Comparison of ENCODE assay signal across 8 cellular contexts in genomic region chr18:23871410-23871809, GRCh38.
DNase-seq lines count a peak whose midpoint lies in the region; ATAC-seq and TF ChIP-seq lines count a peak whose summit lies in the region.

No MANE protein-coding gene starts in this region.

- H3K27me3 ChIP-seq in BE2C, result no peaks in the 10 kb centered on the region

- H3K36me3 Mint-ChIP-seq in activated CD8-positive, alpha-beta T cell treated with anti-CD3 and anti-CD28 coated beads for 36 hours (ENCODE audit: low read depth), result no peaks in the 10 kb centered on the region
- no peaks in the 10 kb centered on the region for H3K36me3 Mint-ChIP-seq in glutamatergic neuron (ENCODE audit: unreplicated experiment)
- H3K36me3 Mint-ChIP-seq in stimulated activated effector memory CD8-positive, alpha-beta T cell treated with anti-CD3 and anti-CD28 coated beads, Interleukin-12 subunit alpha, Interleukin-12 subunit beta, amount 100 ng/mL, for 72 hours, result no peaks in the 10 kb centered on the region

- ATAC-seq in activated CD8-positive, alpha-beta T cell treated with anti-CD3 and anti-CD28 coated beads for 36 hours, result peak; percentile 97
- ATAC-seq in stimulated activated effector memory CD8-positive, alpha-beta T cell treated with anti-CD3 and anti-CD28 coated beads, Interleukin-12 subunit alpha, Interleukin-12 subunit beta, amount 100 ng/mL, for 72 hours, result peak; percentile 96

- no peaks in the 10 kb centered on the region for H3K9me3 ChIP-seq in BE2C

- H3K4me1 Mint-ChIP-seq in activated CD8-positive, alpha-beta T cell treated with anti-CD3 and anti-CD28 coated beads for 36 hours (ENCODE audit: low read depth), result peaks cover 47% of the 10 kb centered on the region
- H3K4me1 Mint-ChIP-seq in glutamatergic neuron (ENCODE audit: low read depth, unreplicated experiment), result peaks cover 11% of the 10 kb centered on the region
- H3K4me1 Mint-ChIP-seq in stimulated activated effector memory CD8-positive, alpha-beta T cell treated with anti-CD3 and anti-CD28 coated beads, Interleukin-12 subunit alpha, Interleukin-12 subunit beta, amount 100 ng/mL, for 72 hours, result peaks cover 41% of the 10 kb centered on the region

- H3K27ac Mint-ChIP-seq in activated CD8-positive, alpha-beta T cell treated with anti-CD3 and anti-CD28 coated beads for 36 hours, result peak overlapping the region; percentile 75
- no peak overlapping the region for H3K27ac Mint-ChIP-seq in glutamatergic neuron (ENCODE audit: unreplicated experiment)
- peak overlapping the region; percentile 17 for H3K27ac Mint-ChIP-seq in stimulated activated effector memory CD8-positive, alpha-beta T cell treated with anti-CD3 and anti-CD28 coated beads, Interleukin-12 subunit alpha, Interleukin-12 subunit beta, amount 100 ng/mL, for 72 hours

- POLR2A ChIA-PET in activated CD8-positive, alpha-beta T cell treated with anti-CD3 and anti-CD28 coated beads for 36 hours (lab: Charles Lee), result interaction anchor here (0.7 to 2.1 kb wide), 2 partner anchors 9 to 301 kb away, joined by 3 to 5 read pairs; no protein-coding TSS in a partner anchor

- no peak overlapping the region for H3K4me3 Mint-ChIP-seq in activated CD8-positive, alpha-beta T cell treated with anti-CD3 and anti-CD28 coated beads for 36 hours
- no peak overlapping the region for H3K4me3 Mint-ChIP-seq in glutamatergic neuron (ENCODE audit: unreplicated experiment)
- peak overlapping the region; percentile 22 for H3K4me3 Mint-ChIP-seq in stimulated activated effector memory CD8-positive, alpha-beta T cell treated with anti-CD3 and anti-CD28 coated beads, Interleukin-12 subunit alpha, Interleukin-12 subunit beta, amount 100 ng/mL, for 72 hours

- H3K36me3 ChIP-seq in BE2C, result no peaks in the 10 kb centered on the region

- DNase-seq in BE2C, result peak; percentile 59
- peak; percentile 39 for DNase-seq in GM20000 (ENCODE audit: low spot score)
- DNase-seq in NCI-H1092 treated with DMSO at 0.1 percent for 48 hours (lab: John Stamatoyannopoulos, UW), result peak; percentile 25
- DNase-seq in activated CD8-positive, alpha-beta T cell treated with anti-CD3 and anti-CD28 coated beads for 36 hours, result peak; percentile 80
- peak; percentile 48 for DNase-seq in glutamatergic neuron
- DNase-seq in stimulated activated effector memory CD8-positive, alpha-beta T cell treated with anti-CD3 and anti-CD28 coated beads, Interleukin-12 subunit alpha, Interleukin-12 subunit beta, amount 100 ng/mL, for 72 hours (ENCODE audit: low spot score in 2 of 2), result peak; percentile 23 to 70
- no peak for DNase-seq in mucosa of gallbladder (ENCODE audit: low spot score)
- DNase-seq in 8988T, result no peak

- CTCF ChIA-PET in activated CD8-positive, alpha-beta T cell treated with anti-CD3 and anti-CD28 coated beads for 36 hours (lab: Charles Lee), result interaction anchor here (1.1 kb wide), 1 partner anchor 47 kb away, joined by 5 read pairs; no protein-coding TSS in a partner anchor

- H3K4me1 ChIP-seq in BE2C, result no peaks in the 10 kb centered on the region; the same call in 1 of the 2 replicates

- no peaks in the 10 kb centered on the region for H3K27me3 Mint-ChIP-seq in activated CD8-positive, alpha-beta T cell treated with anti-CD3 and anti-CD28 coated beads for 36 hours
- peaks cover 1% of the 10 kb centered on the region for H3K27me3 Mint-ChIP-seq in glutamatergic neuron (ENCODE audit: unreplicated experiment)

- intact Hi-C loops in activated CD8-positive, alpha-beta T cell treated with anti-CD3 and anti-CD28 coated beads for 36 hours (cut with micrococcal nuclease), result no loop called here

- H3K4me3 ChIP-seq in BE2C (ENCODE audit: low read depth, low read length), result no peak overlapping the region

- TF ChIP-seq CTCF in BE2C (IDR thresholded peaks at IDR 0.05; ENCODE audit: low read depth, low read length), result no peak
- TF ChIP-seq CTCF in GM20000 (IDR thresholded peaks at IDR 0.05; ENCODE audit: extremely low read depth, missing control alignments), result no peak
- no peak for TF ChIP-seq CTCF in activated CD8-positive, alpha-beta T cell treated with anti-CD3 and anti-CD28 coated beads for 36 hours (IDR thresholded peaks at IDR 0.05)
- no peak for TF ChIP-seq CTCF in glutamatergic neuron (IDR thresholded peaks at IDR 0.05; ENCODE audit: partially characterized antibody, unreplicated experiment)

- H3K9me3 Mint-ChIP-seq in activated CD8-positive, alpha-beta T cell treated with anti-CD3 and anti-CD28 coated beads for 36 hours, result no peaks in the 10 kb centered on the region
- H3K9me3 Mint-ChIP-seq in glutamatergic neuron (ENCODE audit: unreplicated experiment), result peaks cover 1% of the 10 kb centered on the region
- no peaks in the 10 kb centered on the region for H3K9me3 Mint-ChIP-seq in stimulated activated effector memory CD8-positive, alpha-beta T cell treated with anti-CD3 and anti-CD28 coated beads, Interleukin-12 subunit alpha, Interleukin-12 subunit beta, amount 100 ng/mL, for 72 hours

Comparison
In these comparisons a context has a peak if more than half of its experiments do, and no peak if none do; other contexts are left out.
1. DNase-seq: peak in BE2C (single experiment), GM20000 (single experiment), NCI-H1092 treated with DMSO at 0.1 percent for 48 hours (single experiment), activated CD8-positive, alpha-beta T cell treated with anti-CD3 and anti-CD28 coated beads for 36 hours (single experiment), glutamatergic neuron (single experiment) and stimulated activated effector memory CD8-positive, alpha-beta T cell treated with anti-CD3 and anti-CD28 coated beads, Interleukin-12 subunit alpha, Interleukin-12 subunit beta, amount 100 ng/mL, for 72 hours (2 of 2); none in mucosa of gallbladder (single experiment) and 8988T (single experiment).